34 cellular contexts compared by ENCODE assay signal in the genomic region with DNA sequence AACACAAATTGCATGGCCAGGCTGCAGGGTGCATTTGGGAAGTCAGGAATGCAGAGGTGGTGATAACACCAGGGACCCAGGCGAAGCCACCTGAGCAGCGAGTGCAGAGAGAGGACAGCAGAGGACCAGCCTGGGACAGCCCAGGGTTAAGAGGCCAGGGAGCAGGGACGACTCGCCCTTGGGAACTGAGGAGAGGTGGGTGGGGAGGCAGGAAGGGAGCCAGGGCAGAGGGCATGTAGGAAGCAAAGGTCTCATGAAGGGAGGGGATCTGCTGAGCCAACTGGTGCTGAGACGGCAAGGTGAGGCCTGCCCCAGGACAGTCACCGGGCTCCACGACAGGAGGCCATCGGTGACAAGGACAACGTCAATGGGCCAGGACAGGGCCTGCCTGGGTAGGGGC. TPM values are rescaled to one million over a fixed set of nuclear protein-coding genes. Genes with fewer than 3 reads are reported as not detected.
"Had no signal": no experiment of that assay in that cellular context is flagged by ENCODE, and none has a peak within 500 bp of the region (broad histone marks: within the 10 kb centered on the region; RNA-seq: fewer than 3 reads in every experiment).

No MANE protein-coding gene starts in this region.

- H3K9me3 ChIP-seq: ascending aorta, breast epithelium, colonic mucosa, esophagus squamous epithelium, gastroesophageal sphincter had no signal

- DNase-seq: activated CD4-positive, alpha-beta memory T cell treated with anti-CD3 and anti-CD28 coated beads for 36 hours; activated CD4-positive, alpha-beta T cell treated with anti-CD3 and anti-CD28 coated beads for 36 hours; activated CD4-positive, alpha-beta T cell treated with anti-CD3 and anti-CD28 coated beads, Interleukin-2, amount 10 ng/mL, durations not matched to agents 24 days and 14 days; activated CD4-positive, CD25-positive, alpha-beta regulatory T cell; activated CD4-positive, CD25-positive, alpha-beta regulatory T cell treated with anti-CD3 and anti-CD28 coated beads, Interleukin-2, amount 50 U/mL, for 72 hours; activated CD8-positive, alpha-beta memory T cell treated with anti-CD3 and anti-CD28 coated beads, Interleukin-2, amount 10 ng/mL, durations not matched to agents 7 days and 5 days; activated CD8-positive, alpha-beta memory T cell treated with anti-CD3 and anti-CD28 coated beads, Interleukin-2, amount 50 U/mL, for 4 hours; activated CD8-positive, alpha-beta T cell treated with anti-CD3 and anti-CD28 coated beads, Interleukin-2, amount 10 ng/mL, durations not matched to agents 7 days and 5 days; activated effector memory CD4-positive, alpha-beta T cell treated with anti-CD3 and anti-CD28 coated beads, Interleukin-2, amount 50 U/mL, for 16 hours; activated naive CD4-positive, alpha-beta T cell treated with anti-CD3 and anti-CD28 coated beads for 36 hours; activated naive CD8-positive, alpha-beta T cell treated with anti-CD3 and anti-CD28 coated beads, Interleukin-2, amount 10 ng/mL, durations not matched to agents 7 days and 5 days; activated T-cell treated with anti-CD3 and anti-CD28 coated beads, Interleukin-2, amount 50 U/mL, for 1 hour; activated T-cell treated with anti-CD3 and anti-CD28 coated beads, Interleukin-2, amount 50 U/mL, for 48 hours; central memory CD4-positive, alpha-beta T cell; cerebellar nuclear complex; colonic mucosa; effector CD8-positive, alpha-beta T cell; esophagus squamous epithelium; foreskin melanocyte; T-helper 1 cell; T-helper 17 cell had no signal

- H3K4me3 ChIP-seq: ascending aorta, breast epithelium, cardiac muscle cell, colonic mucosa, esophagus squamous epithelium, gastroesophageal sphincter had no signal

- H3K27me3 Mint-ChIP-seq: activated CD4-positive, alpha-beta memory T cell treated with anti-CD3 and anti-CD28 coated beads for 36 hours; activated CD4-positive, alpha-beta T cell treated with anti-CD3 and anti-CD28 coated beads for 36 hours; activated CD4-positive, alpha-beta T cell treated with anti-CD3 and anti-CD28 coated beads, Interleukin-2, amount 10 ng/mL, durations not matched to agents 24 days and 14 days; activated CD8-positive, alpha-beta memory T cell treated with anti-CD3 and anti-CD28 coated beads, Interleukin-2, amount 10 ng/mL, durations not matched to agents 7 days and 5 days; activated naive CD4-positive, alpha-beta T cell treated with anti-CD3 and anti-CD28 coated beads, Interleukin-2, amount 50 U/mL, for 24 hours; T-helper 17 cell had no signal

- H3K36me3 Mint-ChIP-seq: activated CD4-positive, alpha-beta memory T cell treated with anti-CD3 and anti-CD28 coated beads for 36 hours; activated CD8-positive, alpha-beta memory T cell treated with anti-CD3 and anti-CD28 coated beads, Interleukin-2, amount 10 ng/mL, durations not matched to agents 7 days and 5 days; activated naive CD4-positive, alpha-beta T cell treated with anti-CD3 and anti-CD28 coated beads, Interleukin-2, amount 50 U/mL, for 24 hours; activated naive CD8-positive, alpha-beta T cell treated with anti-CD3 and anti-CD28 coated beads, Interleukin-2, amount 10 ng/mL, durations not matched to agents 7 days and 5 days; brain had no signal

- H3K4me3 Mint-ChIP-seq: activated CD4-positive, alpha-beta memory T cell treated with anti-CD3 and anti-CD28 coated beads for 36 hours; activated CD4-positive, alpha-beta T cell treated with anti-CD3 and anti-CD28 coated beads for 36 hours; activated CD4-positive, alpha-beta T cell treated with anti-CD3 and anti-CD28 coated beads, Interleukin-2, amount 10 ng/mL, durations not matched to agents 24 days and 14 days; activated CD8-positive, alpha-beta memory T cell treated with anti-CD3 and anti-CD28 coated beads, Interleukin-2, amount 10 ng/mL, durations not matched to agents 7 days and 5 days; activated CD8-positive, alpha-beta T cell treated with anti-CD3 and anti-CD28 coated beads, Interleukin-2, amount 10 ng/mL, durations not matched to agents 7 days and 5 days; activated naive CD4-positive, alpha-beta T cell treated with anti-CD3 and anti-CD28 coated beads for 36 hours; activated naive CD4-positive, alpha-beta T cell treated with anti-CD3 and anti-CD28 coated beads, Interleukin-2, amount 50 U/mL, for 24 hours; activated naive CD8-positive, alpha-beta T cell treated with anti-CD3 and anti-CD28 coated beads, Interleukin-2, amount 10 ng/mL, durations not matched to agents 7 days and 5 days; activated T-helper 1 cell treated with anti-CD3 and anti-CD28 coated beads, Interleukin-12 subunit alpha, Interleukin-12 subunit beta, Interleukin-2, Interleukin-4 antibody, amounts not matched to agents 30 ng/mL and 10 ng/mL and 1 ng/mL, durations not matched to agents 14 hours and 24 hours and 36 hours; brain; T-helper 17 cell; T-helper 2 cell treated with Interferon-gamma antibody and Interleukin-4, amounts not matched to agents 5 μg/mL and 100 μg/mL, for 36 hours had no signal

- H3K27me3 ChIP-seq: ascending aorta, breast epithelium, cardiac muscle cell, colonic mucosa, esophagus squamous epithelium, gastroesophageal sphincter had no signal

- H3K4me1 ChIP-seq: breast epithelium, colonic mucosa had no signal

- H3K4me1 Mint-ChIP-seq: activated CD4-positive, alpha-beta T cell treated with anti-CD3 and anti-CD28 coated beads for 36 hours; activated naive CD8-positive, alpha-beta T cell treated with anti-CD3 and anti-CD28 coated beads, Interleukin-2, amount 10 ng/mL, durations not matched to agents 7 days and 5 days had no signal

- ATAC-seq: activated CD4-positive, alpha-beta T cell treated with anti-CD3 and anti-CD28 coated beads for 36 hours; activated CD8-positive, alpha-beta memory T cell treated with anti-CD3 and anti-CD28 coated beads, Interleukin-2, amount 10 ng/mL, durations not matched to agents 7 days and 5 days; activated CD8-positive, alpha-beta T cell treated with anti-CD3 and anti-CD28 coated beads, Interleukin-2, amount 10 ng/mL, durations not matched to agents 7 days and 5 days; gastroesophageal sphincter; T-helper 17 cell had no signal

- H3K9me3 Mint-ChIP-seq: activated CD4-positive, alpha-beta memory T cell treated with anti-CD3 and anti-CD28 coated beads for 36 hours; activated CD4-positive, alpha-beta T cell treated with anti-CD3 and anti-CD28 coated beads, Interleukin-2, amount 10 ng/mL, durations not matched to agents 24 days and 14 days; activated naive CD4-positive, alpha-beta T cell treated with anti-CD3 and anti-CD28 coated beads for 36 hours; activated naive CD4-positive, alpha-beta T cell treated with anti-CD3 and anti-CD28 coated beads, Interleukin-2, amount 50 U/mL, for 24 hours; activated naive CD8-positive, alpha-beta T cell treated with anti-CD3 and anti-CD28 coated beads, Interleukin-2, amount 10 ng/mL, durations not matched to agents 7 days and 5 days; activated T-helper 1 cell treated with anti-CD3 and anti-CD28 coated beads, Interleukin-12 subunit alpha, Interleukin-12 subunit beta, Interleukin-2, Interleukin-4 antibody, amounts not matched to agents 30 ng/mL and 10 ng/mL and 1 ng/mL, durations not matched to agents 14 hours and 24 hours and 36 hours; activated T-helper 2 cell treated with anti-CD3 and anti-CD28 coated beads, Interferon-gamma antibody, Interleukin-2, Interleukin-4, amounts not matched to agents 10 μg/mL and 5 μg/mL and 100 μg/mL, durations not matched to agents 14 hours and 24 hours and 36 hours; T-helper 2 cell treated with Interferon-gamma antibody and Interleukin-4, amounts not matched to agents 5 μg/mL and 100 μg/mL, for 36 hours had no signal

- H3K27ac ChIP-seq: ascending aorta, breast epithelium, cardiac muscle cell, colonic mucosa, epithelial cell of prostate, esophagus squamous epithelium, gastroesophageal sphincter had no signal

- H3K36me3 ChIP-seq: ascending aorta, breast epithelium, cardiac muscle cell, colonic mucosa, esophagus squamous epithelium, gastroesophageal sphincter had no signal

- FAIRE-seq: endometrium, endothelial cell of umbilical vein had no signal

- H3K27ac Mint-ChIP-seq: activated CD4-positive, alpha-beta memory T cell treated with anti-CD3 and anti-CD28 coated beads for 36 hours; activated CD4-positive, alpha-beta T cell treated with anti-CD3 and anti-CD28 coated beads for 36 hours; activated CD4-positive, alpha-beta T cell treated with anti-CD3 and anti-CD28 coated beads, Interleukin-2, amount 10 ng/mL, durations not matched to agents 24 days and 14 days; activated CD8-positive, alpha-beta memory T cell treated with anti-CD3 and anti-CD28 coated beads, Interleukin-2, amount 10 ng/mL, durations not matched to agents 7 days and 5 days; activated CD8-positive, alpha-beta T cell treated with anti-CD3 and anti-CD28 coated beads, Interleukin-2, amount 10 ng/mL, durations not matched to agents 7 days and 5 days; activated naive CD4-positive, alpha-beta T cell treated with anti-CD3 and anti-CD28 coated beads for 36 hours; activated naive CD4-positive, alpha-beta T cell treated with anti-CD3 and anti-CD28 coated beads, Interleukin-2, amount 50 U/mL, for 24 hours; activated naive CD8-positive, alpha-beta T cell treated with anti-CD3 and anti-CD28 coated beads, Interleukin-2, amount 10 ng/mL, durations not matched to agents 7 days and 5 days; activated T-helper 1 cell treated with anti-CD3 and anti-CD28 coated beads, Interleukin-12 subunit alpha, Interleukin-12 subunit beta, Interleukin-2, Interleukin-4 antibody, amounts not matched to agents 30 ng/mL and 10 ng/mL and 1 ng/mL, durations not matched to agents 14 hours and 24 hours and 36 hours; activated T-helper 2 cell treated with anti-CD3 and anti-CD28 coated beads, Interferon-gamma antibody, Interleukin-2, Interleukin-4, amounts not matched to agents 10 μg/mL and 5 μg/mL and 100 μg/mL, durations not matched to agents 14 hours and 24 hours and 36 hours; T-helper 17 cell; T-helper 2 cell treated with Interferon-gamma antibody and Interleukin-4, amounts not matched to agents 5 μg/mL and 100 μg/mL, for 36 hours had no signal

RNA-seq across cellular contexts. Expression of gene KIF17, which starts 16.4 kb away (rescaled TPM):
- total RNA-seq: activated CD4-positive, alpha-beta memory T cell treated with anti-CD3 and anti-CD28 coated beads for 36 hours; activated CD4-positive, alpha-beta T cell treated with anti-CD3 and anti-CD28 coated beads, Interleukin-2, amount 10 ng/mL, durations not matched to agents 24 days and 14 days; activated CD8-positive, alpha-beta memory T cell treated with anti-CD3 and anti-CD28 coated beads for 36 hours; activated CD8-positive, alpha-beta memory T cell treated with anti-CD3 and anti-CD28 coated beads, Interleukin-2, amount 10 ng/mL, durations not matched to agents 7 days and 5 days; activated CD8-positive, alpha-beta T cell treated with anti-CD3 and anti-CD28 coated beads, Interleukin-2, amount 10 ng/mL, durations not matched to agents 7 days and 5 days; activated naive CD4-positive, alpha-beta T cell treated with anti-CD3 and anti-CD28 coated beads for 36 hours; activated naive CD8-positive, alpha-beta T cell treated with anti-CD3 and anti-CD28 coated beads, Interleukin-2, amount 10 ng/mL, durations not matched to agents 7 days and 5 days; activated T-helper 1 cell treated with anti-CD3 and anti-CD28 coated beads, Interleukin-12 subunit alpha, Interleukin-12 subunit beta, Interleukin-2, Interleukin-4 antibody, amounts not matched to agents 30 ng/mL and 10 ng/mL and 1 ng/mL, durations not matched to agents 14 hours and 24 hours and 36 hours had no signal

RNA-seq across cellular contexts. Expression of gene SH2D5, which starts 31.1 kb away (rescaled TPM):
- total RNA-seq: activated CD8-positive, alpha-beta memory T cell treated with anti-CD3 and anti-CD28 coated beads, Interleukin-2, amount 10 ng/mL, durations not matched to agents 7 days and 5 days; ascending aorta; T-helper 17 cell had no signal
